14 cellular contexts compared by ENCODE assay signal in the genomic region with DNA sequence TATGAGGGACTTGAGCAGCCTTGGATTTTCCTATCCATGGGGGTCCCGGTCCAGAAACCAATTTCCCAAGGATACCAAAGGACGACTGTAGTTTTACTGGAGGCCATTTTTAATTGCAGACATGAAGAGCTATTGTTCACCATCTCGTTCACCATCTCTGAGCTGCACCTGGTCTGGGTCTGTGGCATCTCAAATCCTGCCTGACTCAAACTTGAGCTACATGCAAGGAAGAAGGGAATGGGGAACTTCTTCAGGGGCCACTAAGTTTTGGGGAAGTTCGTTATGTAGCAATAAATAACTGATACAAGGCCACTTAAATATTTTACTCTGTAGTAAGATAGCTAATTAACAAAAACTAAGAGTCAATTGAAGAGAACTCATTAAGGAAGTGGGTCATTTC. TPM values are rescaled to one million over a fixed set of nuclear protein-coding genes. Genes with fewer than 3 reads are reported as not detected.
DNase-seq lines count a peak whose midpoint lies in the region; ATAC-seq lines count a peak whose summit lies in the region.
"Had no signal": no experiment of that assay in that cellular context is flagged by ENCODE, and none has a peak within 500 bp of the region (broad histone marks: within the 10 kb centered on the region; RNA-seq: fewer than 3 reads in every experiment).

No MANE protein-coding gene starts in this region.

- H3K4me1 Mint-ChIP-seq in CD4-positive, alpha-beta memory T cell, result peaks cover 10 to 28% (median 19%) of the 10 kb centered on the region in 4 donors
- peaks cover 22 to 38% (median 31%) of the 10 kb centered on the region in 3 donors for H3K4me1 Mint-ChIP-seq in naive B cell

- no peaks in the 10 kb centered on the region for H3K9me3 ChIP-seq in CD4-positive, alpha-beta memory T cell (ENCODE audit: control insufficient read depth in 1 of 2, low read length in 2 of 2)
- no peaks in the 10 kb centered on the region for H3K9me3 ChIP-seq in HUES64 (ENCODE audit: insufficient read depth, low read depth, low read length)
- H3K9me3 ChIP-seq: gastroesophageal sphincter, right lobe of liver had no signal

- no peak for DNase-seq in CD4-positive, alpha-beta memory T cell
- peak; percentile 85 for DNase-seq in SIG-M5 treated with dmso at 0.1 percent for 504 hours (lab: John Stamatoyannopoulos, UW; ENCODE audit: unreplicated experiment)
- DNase-seq in naive B cell, result peak; percentile 39
- no peak for DNase-seq in OCI-M2 (lab: John Stamatoyannopoulos, UW; ENCODE audit: unreplicated experiment)
- DNase-seq: activated CD8-positive, alpha-beta T cell treated with anti-CD3 and anti-CD28 coated beads, Interleukin-2, amount 10 ng/mL, durations not matched to agents 7 days and 5 days; H9; NCI-H2081; right lobe of liver; T-helper 2 cell had no signal

- WGBS in HUES64, result 56% methylated on average over 3 of the region's 4 CpGs

- ATAC-seq in naive B cell (ENCODE audit: low read depth in 2 of 2) (no peak), HG03521 (IDR thresholded peaks at IDR 0.05; ENCODE audit: unreplicated experiment) (no peak), GM18867 (IDR thresholded peaks at IDR 0.05; ENCODE audit: unreplicated experiment) (no peak)
- ATAC-seq: activated CD8-positive, alpha-beta T cell treated with anti-CD3 and anti-CD28 coated beads, Interleukin-2, amount 10 ng/mL, durations not matched to agents 7 days and 5 days; gastroesophageal sphincter; right lobe of liver had no signal

- peaks cover 0 to 23% of the 10 kb centered on the region in 2 donors for H3K36me3 Mint-ChIP-seq in CD4-positive, alpha-beta memory T cell
- peaks cover 0 to 7% of the 10 kb centered on the region in 2 donors for H3K36me3 Mint-ChIP-seq in naive B cell

- POLR2A ChIA-PET in CD4-positive, alpha-beta memory T cell (lab: Charles Lee; ENCODE audit: partially characterized antibody), result interaction anchor here (0.7 to 6.6 kb wide), 7 partner anchors 8 to 82 kb away, joined by 3 to 101 read pairs (median 4); partner anchors contain the start of genes METTL4 and NDC80

- H3K9ac ChIP-seq in HUES64 (ENCODE audit: low read depth, low read length), result no peak overlapping the region

- H3K4me1 ChIP-seq in CD4-positive, alpha-beta memory T cell (ENCODE audit: insufficient read depth, low read length), result peaks cover 9% of the 10 kb centered on the region
- peaks cover 25% of the 10 kb centered on the region for H3K4me1 ChIP-seq in HUES64 (ENCODE audit: insufficient read depth, low read length)

- peak overlapping the region; percentile 37 to 99 (median 70) for H3K27ac Mint-ChIP-seq in CD4-positive, alpha-beta memory T cell
- H3K27ac Mint-ChIP-seq in naive B cell, result peak overlapping the region; percentile 36 to 99 (median 98)
- H3K27ac Mint-ChIP-seq: H9 had no signal

- H3K27me3 ChIP-seq in CD4-positive, alpha-beta memory T cell (ENCODE audit: insufficient read depth, low read length), result no peaks in the 10 kb centered on the region
- peaks cover 39% of the 10 kb centered on the region for H3K27me3 ChIP-seq in HUES64 (ENCODE audit: insufficient read depth, low read length)
- H3K27me3 ChIP-seq: gastroesophageal sphincter, right lobe of liver had no signal

- H3K27ac ChIP-seq in CD4-positive, alpha-beta memory T cell (ENCODE audit: low read depth, low read length), result no peak overlapping the region
- no peak overlapping the region for H3K27ac ChIP-seq in HUES64 (ENCODE audit: low read depth, low read length)
- H3K27ac ChIP-seq: cardiac muscle cell, gastroesophageal sphincter, right lobe of liver had no signal

- H3K27me3 Mint-ChIP-seq in CD4-positive, alpha-beta memory T cell, result no peaks in the 10 kb centered on the region
- H3K27me3 Mint-ChIP-seq in naive B cell, result no peaks in the 10 kb centered on the region

- no peaks in the 10 kb centered on the region for H3K36me3 ChIP-seq in CD4-positive, alpha-beta memory T cell (ENCODE audit: insufficient read depth, low read length)
- no peaks in the 10 kb centered on the region for H3K36me3 ChIP-seq in HUES64 (ENCODE audit: insufficient read depth, low read length)
- H3K36me3 ChIP-seq: cardiac muscle cell, gastroesophageal sphincter, right lobe of liver had no signal

- CTCF ChIA-PET in CD4-positive, alpha-beta memory T cell (lab: Charles Lee; ENCODE audit: partially characterized antibody), result interaction anchor here (1.1 to 1.8 kb wide), 3 partner anchors 8 to 16 kb away, joined by 4 to 6 read pairs (median 5); no protein-coding TSS in a partner anchor

- H3K4me3 ChIP-seq in CD4-positive, alpha-beta memory T cell (ENCODE audit: low read length in 2 of 2), result no peak overlapping the region
- 0 out of 2 replicates have a peak overlapping the region, but pooled peaks have one; percentile 94 for H3K4me3 ChIP-seq in HUES64 (ENCODE audit: low read length)
- H3K4me3 ChIP-seq: gastroesophageal sphincter, right lobe of liver had no signal

- intact Hi-C loops in CD4-positive, alpha-beta memory T cell (cut with micrococcal nuclease), result loop anchor here (10.0 kb wide), 1 partner anchor 791 kb away; no protein-coding TSS in a partner anchor

- H3K9me3 Mint-ChIP-seq in CD4-positive, alpha-beta memory T cell, result no peaks in the 10 kb centered on the region
- no peaks in the 10 kb centered on the region for H3K9me3 Mint-ChIP-seq in naive B cell
- H3K9me3 Mint-ChIP-seq: H9 had no signal

- H3K4me3 Mint-ChIP-seq in CD4-positive, alpha-beta memory T cell, result peak overlapping the region in 3 of 8 donors; percentile 25 to 49 (median 34)
- H3K4me3 Mint-ChIP-seq in naive B cell, result peak overlapping the region in 7 of 8 donors; percentile 26 to 97 (median 96)

RNA-seq across cellular contexts. Expression of gene SMCHD1, which starts 2.1 kb away (rescaled TPM):
- 100 to 1,000 TPM; 268 to 288 TPM for total RNA-seq in CD4-positive, alpha-beta memory T cell
- polyA plus RNA-seq in CD4-positive, alpha-beta memory T cell, result 10 to 100 TPM; 22.1 to 60.9 TPM
- 23.2 TPM for polyA plus RNA-seq in HUES64 (2013, experiment 1 of 2)
- 26.7 TPM for polyA plus RNA-seq in HUES64 (2013, experiment 2 of 2)
- 10 to 100 TPM; 46.7 to 94.7 (median 68.9) TPM for polyA plus RNA-seq in naive B cell (ENCODE audit: low read depth in 6 of 6)

Comparison
In these comparisons a context has a peak if more than half of its experiments do, and no peak if none do; other contexts are left out.
1. DNase-seq: peak in SIG-M5 treated with dmso at 0.1 percent for 504 hours (single experiment) and naive B cell (single experiment); none in CD4-positive, alpha-beta memory T cell (0 of 5) and OCI-M2 (single experiment).